ENCODE assay signal across 8 cellular contexts in genomic region chr2:105143467-105144127, GRCh38.
DNase-seq lines count a peak whose midpoint lies in the region; ATAC-seq and TF ChIP-seq lines count a peak whose summit lies in the region.

No MANE protein-coding gene starts in this region.

- H4K20me1 ChIP-seq in Loucy (ENCODE audit: insufficient read depth, low read length, poor library complexity, severe bottlenecking): no peaks in the 10 kb centered on the region

- ATAC-seq in HG03175 (IDR thresholded peaks at IDR 0.05; ENCODE audit: unreplicated experiment): no peak
- ATAC-seq in GM18861 (IDR thresholded peaks at IDR 0.05; ENCODE audit: unreplicated experiment): no peak

- no peak for TF ChIP-seq CTCF in Loucy (conservative IDR thresholded peaks at IDR 0.05; ENCODE audit: low read length)

- peak overlapping the region; percentile 67 for H3K4me3 Mint-ChIP-seq in activated naive CD4-positive, alpha-beta T cell treated with anti-CD3 and anti-CD28 coated beads for 36 hours

- H2AFZ ChIP-seq in Loucy (ENCODE audit: low read length): peak overlapping the region; percentile 93

- H3K36me3 ChIP-seq in ES-I3 (ENCODE audit: insufficient read depth, low read length) (no peaks in the 10 kb centered on the region), Loucy (ENCODE audit: insufficient read depth, low read length) (no peaks in the 10 kb centered on the region), iPS DF 6.9 (ENCODE audit: control insufficient read depth, insufficient read depth, low read length) (no peaks in the 10 kb centered on the region)

- H3F3A ChIP-seq in Loucy (ENCODE audit: low read depth): no peaks in the 10 kb centered on the region

- WGBS in iPS DF 6.9 (ENCODE audit: insufficient coverage, insufficient read length): no CpG with 5 or more reads among the region's 49 CpGs

- no peaks in the 10 kb centered on the region for H3K79me2 ChIP-seq in Loucy (ENCODE audit: insufficient read depth, low read length)

- no peaks in the 10 kb centered on the region for H3K4me1 ChIP-seq in ES-I3 (ENCODE audit: insufficient read depth, low read length)
- H3K4me1 ChIP-seq in Loucy (ENCODE audit: insufficient read depth, low read length, poor library complexity, severe bottlenecking): peaks cover 7% of the 10 kb centered on the region
- no peaks in the 10 kb centered on the region for H3K4me1 ChIP-seq in iPS DF 6.9 (ENCODE audit: control insufficient read depth, insufficient read depth, low read length)

- H3K4me2 ChIP-seq in Loucy (ENCODE audit: low read depth, low read length, poor library complexity, severe bottlenecking): peak overlapping the region; percentile 70

- H3K27ac ChIP-seq in iPS DF 6.9 (ENCODE audit: low read length): no peak overlapping the region

- H3K9me3 ChIP-seq in ES-I3 (ENCODE audit: control insufficient read depth, insufficient read depth, low read length) (no peaks in the 10 kb centered on the region), Loucy (ENCODE audit: insufficient read depth, low read depth, low read length) (no peaks in the 10 kb centered on the region), iPS DF 6.9 (ENCODE audit: control insufficient read depth, insufficient read depth, low read length) (no peaks in the 10 kb centered on the region)

- peak overlapping the region; percentile 70 for H3K4me3 ChIP-seq in Loucy (ENCODE audit: low read length, poor library complexity, severe bottlenecking)
- H3K4me3 ChIP-seq in iPS DF 6.9 (ENCODE audit: low read length): peak overlapping the region; percentile 50; the same call in 1 of the 2 replicates

- H3K27me3 Mint-ChIP-seq in activated naive CD4-positive, alpha-beta T cell treated with anti-CD3 and anti-CD28 coated beads for 36 hours (ENCODE audit: low read depth): peaks cover 49% of the 10 kb centered on the region

- peaks cover 10% of the 10 kb centered on the region for H3K4me1 Mint-ChIP-seq in activated naive CD4-positive, alpha-beta T cell treated with anti-CD3 and anti-CD28 coated beads for 36 hours (ENCODE audit: low read depth)

- no peaks in the 10 kb centered on the region for H3K9me2 ChIP-seq in Loucy (replicated peaks; ENCODE audit: low read depth, low read length)

- H3K27me3 ChIP-seq in Loucy (ENCODE audit: insufficient read depth, low read length, poor library complexity, severe bottlenecking) (no peaks in the 10 kb centered on the region), iPS DF 6.9 (ENCODE audit: control insufficient read depth, insufficient read depth, low read length) (no peaks in the 10 kb centered on the region)

- no peaks in the 10 kb centered on the region for H3K36me3 Mint-ChIP-seq in activated naive CD4-positive, alpha-beta T cell treated with anti-CD3 and anti-CD28 coated beads for 36 hours (ENCODE audit: low read depth)

- H3K9ac ChIP-seq in ES-I3 (ENCODE audit: low read depth, low read length): peak overlapping the region; percentile 78
- H3K9ac ChIP-seq in Loucy (ENCODE audit: low read depth, low read length, poor library complexity, severe bottlenecking): no peak overlapping the region

- intact Hi-C loops in activated naive CD4-positive, alpha-beta T cell treated with anti-CD3 and anti-CD28 coated beads for 36 hours (cut with micrococcal nuclease): no loop called here

- CTCF ChIA-PET in activated naive CD4-positive, alpha-beta T cell treated with anti-CD3 and anti-CD28 coated beads for 36 hours (lab: Charles Lee): interaction anchor here (0.8 kb wide), 1 partner anchor 37 kb away, joined by 3 read pairs; no protein-coding TSS in a partner anchor

- no peak overlapping the region for H3K27ac Mint-ChIP-seq in activated naive CD4-positive, alpha-beta T cell treated with anti-CD3 and anti-CD28 coated beads for 36 hours

- DNase-seq in activated naive CD4-positive, alpha-beta T cell treated with anti-CD3 and anti-CD28 coated beads for 36 hours: peak; percentile 33
- DNase-seq in iPS DF 6.9 (ENCODE audit: low read depth, low spot score): no peak
- peak; percentile 29 for DNase-seq in stimulated activated CD4-positive, alpha-beta T cell treated with anti-CD3 and anti-CD28 coated beads, Interleukin-12 subunit alpha, Interleukin-12 subunit beta, amount 100 ng/mL, for 4 hours
- no peak for DNase-seq in GM19240 (ENCODE audit: insufficient read length, low spot score)

- no peaks in the 10 kb centered on the region for H3K9me3 Mint-ChIP-seq in activated naive CD4-positive, alpha-beta T cell treated with anti-CD3 and anti-CD28 coated beads for 36 hours

Comparison
In these comparisons a context has a peak if more than half of its experiments do, and no peak if none do; other contexts are left out.
1. DNase-seq: peak in activated naive CD4-positive, alpha-beta T cell treated with anti-CD3 and anti-CD28 coated beads for 36 hours (single experiment) and stimulated activated CD4-positive, alpha-beta T cell treated with anti-CD3 and anti-CD28 coated beads, Interleukin-12 subunit alpha, Interleukin-12 subunit beta, amount 100 ng/mL, for 4 hours (single experiment); none in iPS DF 6.9 (single experiment) and GM19240 (single experiment).